ENCODE assay signal across 23 cellular contexts in the genomic region with DNA sequence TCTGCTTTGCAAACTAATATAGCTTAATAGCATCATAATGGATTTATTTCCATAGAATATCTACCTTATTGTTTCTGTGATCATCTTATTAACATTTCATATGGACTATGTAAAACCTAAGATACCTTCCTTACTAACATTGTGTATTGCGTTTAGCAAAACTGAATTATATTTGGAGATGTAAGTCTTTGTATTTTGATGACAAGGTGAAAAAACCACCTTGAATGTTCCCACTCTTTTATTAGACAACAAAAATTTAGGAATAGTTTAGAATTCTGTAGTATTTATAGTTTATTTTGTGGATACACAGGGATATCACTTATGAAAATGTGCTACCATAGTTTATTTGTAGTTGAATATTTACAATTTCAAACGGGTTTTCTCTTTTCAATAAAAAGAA. TPM values are rescaled to one million over a fixed set of nuclear protein-coding genes. Genes with fewer than 3 reads are reported as not detected.
DNase-seq lines count a peak whose midpoint lies in the region; ATAC-seq, FAIRE-seq and TF ChIP-seq lines count a peak whose summit lies in the region.
"Had no signal": no experiment of that assay in that cellular context is flagged by ENCODE, and none has a peak within 500 bp of the region (broad histone marks: within the 10 kb centered on the region; RNA-seq: fewer than 3 reads in every experiment).

No MANE protein-coding gene starts in this region.

- H3K9ac ChIP-seq in GM23248 (no peak overlapping the region), astrocyte (ENCODE audit: low read length) (no peak overlapping the region)
- H3K9ac ChIP-seq: BLaER1 treated with 17β-estradiol and CSF1 and Interleukin-3, amounts not matched to agents 10 nM and 100 nM had no signal

- no peak overlapping the region for H2AFZ ChIP-seq in GM23248
- H2AFZ ChIP-seq in astrocyte (ENCODE audit: low read depth, low read length), result no peak overlapping the region

- peaks cover 13% of the 10 kb centered on the region for H3K4me1 Mint-ChIP-seq in astrocyte (ENCODE audit: low read depth, unreplicated experiment)
- H3K4me1 Mint-ChIP-seq: CD14-positive monocyte; CD8-positive, alpha-beta memory T cell had no signal

- CTCF ChIA-PET in A549 (lab: Yijun Ruan, JAX) (no interaction called here), HEK293T (lab: Yijun Ruan, JAX) (interaction anchor here (0.6 to 0.7 kb wide), 3 partner anchors 28 to 1590 kb away, joined by 3 to 5 read pairs (median 3); no protein-coding TSS in a partner anchor)

- no peak for TF ChIP-seq EP300 in A549 (IDR thresholded peaks at IDR 0.05)

- TF ChIP-seq RAD21 in A549 (conservative IDR thresholded peaks at IDR 0.05 in 1 of 2, IDR thresholded peaks at IDR 0.05 in 1 of 2), result no peak

- H3K27me3 Mint-ChIP-seq in astrocyte (ENCODE audit: low read depth, unreplicated experiment), result no peaks in the 10 kb centered on the region
- H3K27me3 Mint-ChIP-seq: CD4-positive, alpha-beta T cell had no signal

- H4K20me1 ChIP-seq in GM23248 (ENCODE audit: insufficient read depth), result peaks cover 1% of the 10 kb centered on the region; the same call in 1 of the 2 replicates
- peaks cover 13% of the 10 kb centered on the region for H4K20me1 ChIP-seq in astrocyte (ENCODE audit: insufficient read depth, low read length)
- H4K20me1 ChIP-seq: BLaER1 treated with 17β-estradiol and CSF1 and Interleukin-3, amounts not matched to agents 10 nM and 100 nM had no signal

- ATAC-seq in A549 (no peak), HG02623 (IDR thresholded peaks at IDR 0.05; ENCODE audit: unreplicated experiment) (no peak), GM21528 (IDR thresholded peaks at IDR 0.05; ENCODE audit: low FRiP score, unreplicated experiment) (no peak)

- H3K36me3 ChIP-seq in GM23248 (ENCODE audit: low read depth) (no peaks in the 10 kb centered on the region), astrocyte (ENCODE audit: insufficient read depth, low read length) (no peaks in the 10 kb centered on the region)
- H3K36me3 ChIP-seq: BE2C; BLaER1 treated with 17β-estradiol and CSF1 and Interleukin-3, amounts not matched to agents 10 nM and 100 nM had no signal

- no peak overlapping the region for H3K4me3 Mint-ChIP-seq in astrocyte (ENCODE audit: unreplicated experiment)
- H3K4me3 Mint-ChIP-seq: CD14-positive monocyte; CD4-positive, alpha-beta T cell; CD8-positive, alpha-beta memory T cell had no signal

- H3K4me3 ChIP-seq in A549 (no peak overlapping the region), GM23248 (no peak overlapping the region), astrocyte (ENCODE audit: insufficient read depth, low read depth, low read length) (no peak overlapping the region)
- H3K4me3 ChIP-seq: BLaER1 treated with 17β-estradiol and CSF1 and Interleukin-3, amounts not matched to agents 10 nM and 100 nM had no signal

- H3K36me3 Mint-ChIP-seq in astrocyte (ENCODE audit: low read depth, unreplicated experiment), result peaks cover 2% of the 10 kb centered on the region
- H3K36me3 Mint-ChIP-seq: CD14-positive monocyte; CD8-positive, alpha-beta memory T cell had no signal

- DNase-seq in A549 (ENCODE audit: low read depth in 1 of 2, low spot score in 1 of 2), result no peak
- DNase-seq in GM23248, result no peak
- DNase-seq in astrocyte (ENCODE audit: low read depth), result no peak
- DNase-seq in HEK293T (ENCODE audit: extremely low spot score), result no peak
- DNase-seq: ACHN; AML-193; BE2C; CD4-positive, alpha-beta T cell; CD8-positive, alpha-beta memory T cell; DMS 273 treated with DMSO at 0.1 percent for 48 hours; DMS79; EL; GF-D8; GOT3; H7; HCEC 1CT had no signal

- no peaks in the 10 kb centered on the region for H3K9me2 ChIP-seq in GM23248 (ENCODE audit: insufficient read depth)

- peaks cover 31% of the 10 kb centered on the region for H3F3A ChIP-seq in GM23248 (ENCODE audit: insufficient read depth)

- in situ Hi-C loops in GM23248 (cut with MboI), result no loop called here

- H3K9me3 ChIP-seq in A549, result no peaks in the 10 kb centered on the region
- no peaks in the 10 kb centered on the region for H3K9me3 ChIP-seq in GM23248 (ENCODE audit: low read depth)
- H3K9me3 ChIP-seq in astrocyte (ENCODE audit: insufficient read depth, low read depth, low read length), result no peaks in the 10 kb centered on the region
- H3K9me3 ChIP-seq: BE2C; BLaER1 treated with 17β-estradiol and CSF1 and Interleukin-3, amounts not matched to agents 10 nM and 100 nM had no signal

- H3K27ac ChIP-seq in A549, result no peak overlapping the region
- no peak overlapping the region for H3K27ac ChIP-seq in GM23248
- no peak overlapping the region for H3K27ac ChIP-seq in astrocyte (ENCODE audit: low read depth, low read length)
- H3K27ac ChIP-seq: BLaER1 treated with 17β-estradiol and CSF1 and Interleukin-3, amounts not matched to agents 10 nM and 100 nM had no signal

- POLR2A ChIA-PET in A549 (lab: Yijun Ruan, JAX) (no interaction called here), HEK293T (lab: Yijun Ruan, JAX) (no interaction called here)

- TF ChIP-seq POLR2A in A549 (IDR thresholded peaks at IDR 0.05; ENCODE audit: low read length), result no peak

- H3K9me3 Mint-ChIP-seq in astrocyte (ENCODE audit: unreplicated experiment), result no peaks in the 10 kb centered on the region
- H3K9me3 Mint-ChIP-seq: CD4-positive, alpha-beta T cell; CD8-positive, alpha-beta memory T cell had no signal

- no peaks in the 10 kb centered on the region for H3K4me1 ChIP-seq in A549
- H3K4me1 ChIP-seq in GM23248 (ENCODE audit: insufficient read depth), result peaks cover 45% of the 10 kb centered on the region
- peaks cover 31% of the 10 kb centered on the region for H3K4me1 ChIP-seq in astrocyte (ENCODE audit: insufficient read depth, low read length)
- H3K4me1 ChIP-seq: BE2C; BLaER1 treated with 17β-estradiol and CSF1 and Interleukin-3, amounts not matched to agents 10 nM and 100 nM had no signal

- H3K79me2 ChIP-seq in GM23248 (ENCODE audit: insufficient read depth) (peaks cover 97% of the 10 kb centered on the region), astrocyte (ENCODE audit: insufficient read depth, low read length) (peaks cover 95% of the 10 kb centered on the region)

- TF ChIP-seq CTCF in A549 (IDR thresholded peaks at IDR 0.05) (no peak), astrocyte (IDR thresholded peaks at IDR 0.05; ENCODE audit: insufficient read depth, low read depth, low read length) (no peak)

- no peak overlapping the region for H3K27ac Mint-ChIP-seq in astrocyte (ENCODE audit: unreplicated experiment)
- H3K27ac Mint-ChIP-seq: CD14-positive monocyte; CD4-positive, alpha-beta T cell; CD8-positive, alpha-beta memory T cell had no signal

- 64% methylated on average over 2 of the region's 2 CpGs for WGBS in A549 (ENCODE audit: missing lambda C conversion rate)
- WGBS in GM23248 (ENCODE audit: low coverage in 1 of 2, low lambda C conversion rate in 2 of 2, missing lambda C conversion rate in 2 of 2), 2 experiments, result 97 to 98% methylated on average over 2 of the region's 2 CpGs

- FAIRE-seq in A549 (lab: Jason Lieb, UNC) (peak; percentile 68), astrocyte (lab: Jason Lieb, UNC) (peak; percentile 23)
- FAIRE-seq: D721Med, GM12891, GM18507 had no signal

- no peak overlapping the region for H3K4me2 ChIP-seq in A549
- H3K4me2 ChIP-seq in GM23248 (ENCODE audit: unreplicated experiment), result peak overlapping the region; percentile 4
- H3K4me2 ChIP-seq in astrocyte (ENCODE audit: low read length), result no peak overlapping the region
- H3K4me2 ChIP-seq: BLaER1 treated with 17β-estradiol and CSF1 and Interleukin-3, amounts not matched to agents 10 nM and 100 nM had no signal

- H3K27me3 ChIP-seq in GM23248 (replicated peaks; ENCODE audit: insufficient read depth) (no peaks in the 10 kb centered on the region), astrocyte (ENCODE audit: insufficient read depth, low read length) (no peaks in the 10 kb centered on the region)
- H3K27me3 ChIP-seq: BE2C; BLaER1 treated with 17β-estradiol and CSF1 and Interleukin-3, amounts not matched to agents 10 nM and 100 nM had no signal

TF ChIP-seq in A549, 52 proteins besides CTCF, POLR2A, EP300 and RAD21:
- TF ChIP-seq MAFK (IDR thresholded peaks at IDR 0.05; ENCODE audit: partially characterized antibody) (peak; percentile 40), JUN (IDR thresholded peaks at IDR 0.05) (no peak), CBX8 (IDR thresholded peaks at IDR 0.05) (no peak), TFCP2L1 (CRISPR knock-in tag; IDR thresholded peaks at IDR 0.05) (no peak), KDM5A (IDR thresholded peaks at IDR 0.05) (no peak)

TF ChIP-seq in HEK293T, 16 proteins besides CTCF, POLR2A, EP300 and RAD21:
- no peak for TF ChIP-seq LEF1 (IDR thresholded peaks at IDR 0.05; ENCODE audit: borderline replicate concordance)
- TF ChIP-seq FOXA1 (IDR thresholded peaks at IDR 0.05), result no peak
- TF ChIP-seq ZNF384 (IDR thresholded peaks at IDR 0.05), result no peak
- TF ChIP-seq BHLHE40 (IDR thresholded peaks at IDR 0.05; ENCODE audit: borderline replicate concordance), result no peak
- TF ChIP-seq CTBP1 (IDR thresholded peaks at IDR 0.05; ENCODE audit: borderline replicate concordance), result no peak
- no peak for TF ChIP-seq SUZ12 (IDR thresholded peaks at IDR 0.05)
- no peak for TF ChIP-seq HDGF (IDR thresholded peaks at IDR 0.05; ENCODE audit: borderline replicate concordance)
- TF ChIP-seq, protein P1, sequence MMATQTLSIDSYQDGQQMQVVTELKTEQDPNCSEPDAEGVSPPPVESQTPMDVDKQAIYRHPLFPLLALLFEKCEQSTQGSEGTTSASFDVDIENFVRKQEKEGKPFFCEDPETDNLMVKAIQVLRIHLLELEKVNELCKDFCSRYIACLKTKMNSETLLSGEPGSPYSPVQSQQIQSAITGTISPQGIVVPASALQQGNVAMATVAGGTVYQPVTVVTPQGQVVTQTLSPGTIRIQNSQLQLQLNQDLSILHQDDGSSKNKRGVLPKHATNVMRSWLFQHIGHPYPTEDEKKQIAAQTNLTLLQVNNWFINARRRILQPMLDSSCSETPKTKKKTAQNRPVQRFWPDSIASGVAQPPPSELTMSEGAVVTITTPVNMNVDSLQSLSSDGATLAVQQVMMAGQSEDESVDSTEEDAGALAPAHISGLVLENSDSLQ (IDR thresholded peaks at IDR 0.05), result no peak
TF ChIP-seq in HEK293T: peak in this region for 0.

RNA-seq across cellular contexts. Expression of a gene that starts 32.0 kb away (rescaled TPM):
- 7.4 and 8.7 TPM in 2 replicates for polyA plus RNA-seq in A549 (2011; rRNA removed)
- polyA plus RNA-seq in A549 (2012; cell fraction: cytosol; rRNA removed), result 1.6 and 1.9 TPM in 2 replicates
- 0.82 and 1.5 TPM in 2 replicates for polyA plus RNA-seq in A549 (2012; cell fraction: nucleus; rRNA removed)
- polyA plus RNA-seq in A549 (2017; fragmentation: RNase III; extraction: RNeasy Plus Mini Kit Qiagen cat#74134 plus additional on column Dnase treatment), result 5.1 to 5.7 TPM (median 5.3 TPM) in 3 replicates
- 18.4 and 33.6 TPM in 2 replicates for polyA minus RNA-seq in A549 (2011; rRNA and poly(A)+ RNA removed)
- 80.1 and 108 TPM in 2 replicates for total RNA-seq in GM23248 (2014; rRNA removed; shearing (Covaris generic))
- polyA plus RNA-seq in GM23248 (2016; fragmentation: Nextera tagmentation; extraction: Ambion mirVana), result 11.2 and 13.6 TPM in 2 replicates
- total RNA-seq in astrocyte, result 24.2 and 39.5 TPM in 2 replicates
- polyA plus RNA-seq: CD8-positive, alpha-beta memory T cell had no signal
